8 cellular contexts compared by ENCODE assay signal in genomic region chr15:68820589-68821189, GRCh38.
DNase-seq lines count a peak whose midpoint lies in the region; ATAC-seq lines count a peak whose summit lies in the region.

Gene ANP32A, minus strand, starts transcription at chr15:68820895. Its CDS starts 144 bp downstream, at chr15:68820751.

- peak; percentile 44 for ATAC-seq in GM18873 (IDR thresholded peaks at IDR 0.05; ENCODE audit: low FRiP score, unreplicated experiment)
- peak; percentile 53 for ATAC-seq in HG03159 (IDR thresholded peaks at IDR 0.05; ENCODE audit: unreplicated experiment)

- peak; percentile 88 for DNase-seq in ACHN
- DNase-seq in NCI-H446 (lab: John Stamatoyannopoulos, UW), result peak; percentile 80 to 95
- DNase-seq in activated CD4-positive, CD25-positive, alpha-beta regulatory T cell treated with anti-CD3 and anti-CD28 coated beads, Interleukin-2, amount 50 U/mL, for 16 hours (ENCODE audit: low read depth, low spot score), result peak; percentile 92
- peak; percentile 92 for DNase-seq in central memory CD4-positive, alpha-beta T cell
- DNase-seq in islet precursor cell, result peak; percentile 99
- DNase-seq in stimulated activated CD4-positive, alpha-beta T cell treated with anti-CD3 and anti-CD28 coated beads, Interleukin-12 subunit alpha, Interleukin-12 subunit beta, amount 100 ng/mL, for 48 hours (ENCODE audit: low read depth in 2 of 3, low spot score in 1 of 3), result peak; percentile 93 to 97 (median 96)

- in situ Hi-C loops in ACHN (cut with HindIII; ENCODE audit: low pct_ligation_motif_present, low pct_unique_long_range_greater_than_20kb, low sequenced_read_pairs), result no loop called here

Comparison
In these comparisons a context has a peak if more than half of its experiments do, and no peak if none do; other contexts are left out.
1. Peak in every context shown above with its lines: DNase-seq and ATAC-seq.